ENCODE assay signal across 16 cellular contexts in the genomic region with DNA sequence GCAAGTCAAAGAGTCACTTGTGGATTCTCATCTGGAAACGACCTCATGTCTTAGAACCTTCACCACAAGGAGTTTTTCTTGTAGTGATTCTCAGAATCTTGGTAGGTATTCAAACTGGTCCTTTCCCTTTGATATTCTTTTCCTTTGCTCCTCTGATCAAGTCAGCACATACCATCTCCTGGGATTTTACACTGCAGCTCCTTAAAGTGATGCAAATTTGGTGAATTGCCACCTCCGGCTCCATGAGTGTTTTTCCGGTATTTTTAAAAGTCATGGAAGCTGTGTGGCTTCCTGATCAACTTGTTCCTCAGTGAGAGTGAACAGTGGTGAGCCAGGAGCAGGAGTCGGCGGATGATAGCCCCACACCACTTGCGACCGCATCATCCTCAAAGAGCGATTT.
DNase-seq lines count a peak whose midpoint lies in the region; ATAC-seq and TF ChIP-seq lines count a peak whose summit lies in the region.
"Had no signal": no experiment of that assay in that cellular context is flagged by ENCODE, and none has a peak within 500 bp of the region (broad histone marks: within the 10 kb centered on the region; RNA-seq: fewer than 3 reads in every experiment).

No MANE protein-coding gene starts in this region.

- H3K18ac ChIP-seq in H9 (ENCODE audit: insufficient read length, low read depth, low read length), result no peak overlapping the region
- H3K18ac ChIP-seq in mesendoderm (ENCODE audit: low read length), result no peak overlapping the region

- H3K4me1 Mint-ChIP-seq in H9, result peaks cover 37% of the 10 kb centered on the region in 2 experiments
- H3K4me1 Mint-ChIP-seq in endodermal cell, result peaks cover 13% of the 10 kb centered on the region

- H2BK5ac ChIP-seq in H9 (ENCODE audit: insufficient read length, low read length) (no peak overlapping the region), mesendoderm (ENCODE audit: low read length) (no peak overlapping the region)

- H3K14ac ChIP-seq in H9 (ENCODE audit: insufficient read depth, low read length), result no peak overlapping the region

- no peak overlapping the region for H2AFZ ChIP-seq in H9 (ENCODE audit: low read length)
- H2AFZ ChIP-seq: GM23248 had no signal

- no peak overlapping the region for H4K91ac ChIP-seq in H9 (ENCODE audit: insufficient read length, low read depth, low read length)

- H3K27me3 ChIP-seq in H9 (ENCODE audit: insufficient read depth, low read length) (no peaks in the 10 kb centered on the region), NT2/D1 (ENCODE audit: insufficient read depth, insufficient read length) (no peaks in the 10 kb centered on the region), endodermal cell (ENCODE audit: control insufficient read depth, insufficient read depth, low read length, poor library complexity, severe bottlenecking) (no peaks in the 10 kb centered on the region), mesendoderm (ENCODE audit: insufficient read depth, low read length, poor library complexity) (no peaks in the 10 kb centered on the region)

- H2BK120ac ChIP-seq in H9 (ENCODE audit: low read depth, low read length, poor library complexity, severe bottlenecking), result no peak overlapping the region
- no peak overlapping the region for H2BK120ac ChIP-seq in mesendoderm (ENCODE audit: low read depth, low read length)

- no peaks in the 10 kb centered on the region for H3K9me3 ChIP-seq in H9 (ENCODE audit: control insufficient read depth, low read depth, low read length)
- H3K9me3 ChIP-seq in NT2/D1 (ENCODE audit: insufficient read depth, low read length), result no peaks in the 10 kb centered on the region; the same call in 1 of the 2 replicates
- no peaks in the 10 kb centered on the region for H3K9me3 ChIP-seq in endodermal cell (ENCODE audit: control insufficient read depth, low read length)
- H3K9me3 ChIP-seq: Caco-2 had no signal

- H3K4me3 Mint-ChIP-seq in H9 (peak overlapping the region in 1 of 2 experiments; percentile 33; a peak in 1 of 5 replicates), endodermal cell (no peak overlapping the region)
- H3K4me3 Mint-ChIP-seq: CD4-positive, alpha-beta T cell had no signal

- H3K27me3 Mint-ChIP-seq in H9 (ENCODE audit: low read depth) (no peaks in the 10 kb centered on the region), endodermal cell (ENCODE audit: insufficient read depth) (peaks cover 3% of the 10 kb centered on the region)

- H3K79me2 ChIP-seq in H9 (ENCODE audit: insufficient read depth, low read length) (no peaks in the 10 kb centered on the region), mesendoderm (ENCODE audit: control insufficient read depth, insufficient read depth, low read length) (no peaks in the 10 kb centered on the region)

- H3K27ac ChIP-seq in H9 (ENCODE audit: insufficient read length, low read depth, low read length) (no peak overlapping the region), endodermal cell (ENCODE audit: low read depth, low read length) (no peak overlapping the region), mesendoderm (ENCODE audit: low read depth, low read length) (no peak overlapping the region)
- H3K27ac ChIP-seq: C4-2B, GM23248, HL-60 had no signal

- H3K4me1 ChIP-seq in H9 (ENCODE audit: insufficient read depth, low read length) (peaks cover 9% of the 10 kb centered on the region; the same call in 1 of the 2 replicates), NT2/D1 (ENCODE audit: insufficient read depth, insufficient read length) (peaks cover 3% of the 10 kb centered on the region), endodermal cell (ENCODE audit: control insufficient read depth, insufficient read depth, low read length) (peaks cover 6% of the 10 kb centered on the region), mesendoderm (ENCODE audit: control insufficient read depth, low read depth, low read length) (peaks cover 5% of the 10 kb centered on the region)
- H3K4me1 ChIP-seq: Caco-2 had no signal

- no peak overlapping the region for H2AK5ac ChIP-seq in H9 (ENCODE audit: insufficient read length, low read length)
- no peak overlapping the region for H2AK5ac ChIP-seq in mesendoderm (ENCODE audit: low read length)

- H3K27ac Mint-ChIP-seq in H9 (0 out of 7 replicates have a peak overlapping the region, but pooled peaks of 1 of the 3 experiments have one; percentile 41), endodermal cell (no peak overlapping the region)
- H3K27ac Mint-ChIP-seq: CD4-positive, alpha-beta T cell had no signal

- H3K4me2 ChIP-seq in H9 (ENCODE audit: insufficient read depth, insufficient read length, low read length) (no peak overlapping the region), mesendoderm (ENCODE audit: low read length) (no peak overlapping the region)

- no peaks in the 10 kb centered on the region for H4K20me1 ChIP-seq in H9 (ENCODE audit: control insufficient read depth, insufficient read depth, insufficient read length)

- H3K36me3 ChIP-seq in NT2/D1 (ENCODE audit: insufficient read depth, insufficient read length, low read length), result no peaks in the 10 kb centered on the region
- no peaks in the 10 kb centered on the region for H3K36me3 ChIP-seq in endodermal cell (ENCODE audit: control insufficient read depth, insufficient read depth, low read length)
- no peaks in the 10 kb centered on the region for H3K36me3 ChIP-seq in mesendoderm (ENCODE audit: control insufficient read depth, insufficient read depth, low read length)

- H2BK15ac ChIP-seq in H9 (ENCODE audit: low read depth, low read length) (no peak overlapping the region), mesendoderm (replicated peaks; ENCODE audit: low read depth) (no peak overlapping the region)

- H3K23ac ChIP-seq in H9 (ENCODE audit: insufficient read length, low read depth, low read length) (no peak overlapping the region), mesendoderm (ENCODE audit: low read length) (no peak overlapping the region)

- H3T11ph ChIP-seq in H9 (ENCODE audit: low read length), result no peak overlapping the region

- no peaks in the 10 kb centered on the region for H3K23me2 ChIP-seq in H9 (ENCODE audit: insufficient read length, low read depth, low read length, poor library complexity, severe bottlenecking)

- no peaks in the 10 kb centered on the region for H3K79me1 ChIP-seq in H9 (ENCODE audit: insufficient read depth, low read depth, low read length, poor library complexity, severe bottlenecking)
- H3K79me1 ChIP-seq in mesendoderm (ENCODE audit: low read length), result no peaks in the 10 kb centered on the region

- TF ChIP-seq CTCF in H9 (conservative IDR thresholded peaks at IDR 0.05), result no peak
- TF ChIP-seq CTCF in endodermal cell (conservative IDR thresholded peaks at IDR 0.05), result no peak

- intact Hi-C loops in head of caudate nucleus (cut with DNase I), result no loop called here

- H4K5ac ChIP-seq in H9 (ENCODE audit: insufficient read length, low read depth, low read length), result no peak overlapping the region
- H4K5ac ChIP-seq in mesendoderm (ENCODE audit: low read length), result no peak overlapping the region

- H3K36me3 Mint-ChIP-seq in H9 (ENCODE audit: insufficient read depth in 1 of 3, low read depth in 3 of 3), result no peaks in the 10 kb centered on the region
- H3K36me3 Mint-ChIP-seq in endodermal cell (ENCODE audit: low read depth), result no peaks in the 10 kb centered on the region

- H3K4me3 ChIP-seq in NT2/D1 (ENCODE audit: insufficient read length, low read depth) (no peak overlapping the region), endodermal cell (ENCODE audit: low read length) (no peak overlapping the region), mesendoderm (ENCODE audit: low read length) (no peak overlapping the region)
- H3K4me3 ChIP-seq: GM23248 had no signal

- WGBS in H9 (ENCODE audit: extremely low coverage, insufficient read length, low lambda C conversion rate), result no CpG with 5 or more reads among the region's 8 CpGs
- WGBS in endodermal cell (ENCODE audit: insufficient coverage in 1 of 2, insufficient read length in 1 of 2), 2 experiments, result 69 to 79% methylated on average over 3 to 6 of the region's 8 CpGs
- no CpG with 5 or more reads among the region's 8 CpGs for WGBS in mesendoderm (ENCODE audit: extremely low coverage, insufficient coverage, low lambda C conversion rate)

- no peak overlapping the region for H2BK12ac ChIP-seq in H9 (ENCODE audit: insufficient read length, low read depth, low read length)

- no peak overlapping the region for H2BK20ac ChIP-seq in H9 (ENCODE audit: low read depth, low read length, poor library complexity, severe bottlenecking)

- H3K4ac ChIP-seq in H9 (ENCODE audit: low read depth, low read length) (no peak overlapping the region), mesendoderm (ENCODE audit: low read depth, low read length) (no peak overlapping the region)

- no peak overlapping the region for H3K56ac ChIP-seq in H9 (ENCODE audit: insufficient read length, low read depth, low read length)
- no peak overlapping the region for H3K56ac ChIP-seq in mesendoderm (ENCODE audit: low read length)

- H3K9me3 Mint-ChIP-seq in H9 (no peaks in the 10 kb centered on the region), endodermal cell (no peaks in the 10 kb centered on the region)
- H3K9me3 Mint-ChIP-seq: CD4-positive, alpha-beta T cell had no signal

- H4K8ac ChIP-seq in H9 (replicated peaks; ENCODE audit: insufficient read length, low read depth, low read length) (no peak overlapping the region), mesendoderm (ENCODE audit: low read depth, low read length) (no peak overlapping the region)

- H3K9ac ChIP-seq in H9 (ENCODE audit: extremely low read depth, insufficient read length, low read length) (no peak overlapping the region), NT2/D1 (ENCODE audit: insufficient read length, low read depth) (no peak overlapping the region), endodermal cell (ENCODE audit: extremely low read depth, low read length, poor library complexity, severe bottlenecking) (no peak overlapping the region), mesendoderm (ENCODE audit: low read length) (no peak overlapping the region)
- H3K9ac ChIP-seq: GM23248 had no signal

- ATAC-seq in HG02970 (IDR thresholded peaks at IDR 0.05; ENCODE audit: low FRiP score, unreplicated experiment), result no peak

- peak; percentile 45 for DNase-seq in H9
- DNase-seq in NT2/D1 (ENCODE audit: low read depth, low spot score), result peak; percentile 76
- peak; percentile 57 for DNase-seq in endodermal cell
- peak; percentile 47 for DNase-seq in mesendoderm
- DNase-seq in head of caudate nucleus, result no peak
- no peak for DNase-seq in NCI-H748 treated with DMSO at 0.1 percent for 48 hours (lab: John Stamatoyannopoulos, UW)
- DNase-seq: ACHN; AML-193; Caco-2; CD4-positive, alpha-beta T cell; GDM1; GM23248; H7 had no signal

Comparison
In these comparisons a context has a peak if more than half of its experiments do, and no peak if none do; other contexts are left out.
1. DNase-seq: peak in H9 (single experiment), NT2/D1 (single experiment), endodermal cell (single experiment) and mesendoderm (single experiment); none in head of caudate nucleus (0 of 42) and NCI-H748 treated with DMSO at 0.1 percent for 48 hours (single experiment).